ENCODE assay signal across 11 cellular contexts in the genomic region with DNA sequence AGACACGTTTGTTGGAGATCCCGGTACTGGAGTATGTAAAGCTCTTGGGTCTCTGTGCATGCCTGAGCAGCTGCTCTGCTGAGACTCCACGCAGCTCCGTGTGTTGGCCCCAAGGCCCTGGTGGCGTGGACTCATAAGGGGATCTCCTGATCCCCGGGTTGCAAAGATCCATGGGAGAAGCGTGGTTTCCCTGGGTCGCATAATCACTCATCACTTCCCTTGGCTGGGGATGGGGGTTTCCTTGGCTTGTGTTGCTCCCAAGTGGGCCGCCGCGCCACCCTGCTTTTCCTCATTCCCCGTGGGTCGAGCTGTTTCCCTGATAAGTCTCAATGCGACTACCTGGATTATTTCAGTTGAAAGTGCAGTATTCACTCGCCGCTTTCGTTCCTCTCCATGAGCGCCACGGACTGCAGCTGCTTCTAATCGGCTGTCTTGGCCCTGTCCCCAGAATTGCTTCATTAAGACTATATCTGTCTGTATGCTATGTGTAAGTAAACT.
A peak's percentile ranks its signal among the peaks of the same experiment; 100 is the strongest.
DNase-seq lines count a peak whose midpoint lies in the region; ATAC-seq, FAIRE-seq and TF ChIP-seq lines count a peak whose summit lies in the region.
"Had no signal": no experiment of that assay in that cellular context is flagged by ENCODE, and none has a peak within 500 bp of the region (broad histone marks: within the 10 kb centered on the region; RNA-seq: fewer than 3 reads in every experiment).

No MANE protein-coding gene starts in this region.

- H3K4me3 ChIP-seq in H1 (ENCODE audit: extremely low read depth in 1 of 4, insufficient read depth in 2 of 4, low read depth in 3 of 4, low read length in 4 of 4) (no peak overlapping the region), pancreas (no peak overlapping the region)

- no peak overlapping the region for H2BK120ac ChIP-seq in H1 (replicated peaks; ENCODE audit: low read depth, low read length)

- no peak overlapping the region for H2BK15ac ChIP-seq in H1 (ENCODE audit: low read length)

- WGBS in H1 (ENCODE audit: extremely low coverage in 1 of 2, insufficient coverage in 1 of 2, insufficient read length in 1 of 2, insufficient replicate concordance in 2 of 2, low coverage in 1 of 2, low lambda C conversion rate in 2 of 2, missing lambda C conversion rate in 1 of 2), 2 experiments = 88% methylated on average over 20 of the region's 20 CpGs; no CpG with 5 or more reads in 1 of the 2 experiments
- WGBS in pancreas, 2 donors = 75 to 78% methylated on average over 20 of the region's 20 CpGs

- TF ChIP-seq EP300 in H1 (IDR thresholded peaks at IDR 0.05; ENCODE audit: borderline replicate concordance in 1 of 2, low read depth in 2 of 2, low read length in 2 of 2) = no peak

- H3K14ac ChIP-seq in H1 (ENCODE audit: insufficient read length) = no peak overlapping the region

- H3K23ac ChIP-seq in H1 (ENCODE audit: insufficient read length) = no peak overlapping the region

- no peak for ATAC-seq in CD4-positive, alpha-beta T cell (ENCODE audit: poor library complexity)
- peak; percentile 41 to 60 (median 60) for ATAC-seq in pancreas
- ATAC-seq in GM19035 (IDR thresholded peaks at IDR 0.05; ENCODE audit: unreplicated experiment) = no peak
- ATAC-seq in HG02852 (IDR thresholded peaks at IDR 0.05; ENCODE audit: unreplicated experiment) = no peak

- POLR2A ChIA-PET in CD4-positive, alpha-beta T cell (lab: Charles Lee) = interaction anchor here (2.2 kb wide), 1 partner anchor 74 kb away, joined by 4 read pairs; no protein-coding TSS in a partner anchor
- POLR2A ChIA-PET in H1 (lab: Charles Lee; ENCODE audit: partially characterized antibody) = interaction anchor here (1.1 kb wide), 1 partner anchor 75 kb away, joined by 3 read pairs; no protein-coding TSS in a partner anchor

- H2BK20ac ChIP-seq in H1 (ENCODE audit: low read length) = no peak overlapping the region

- H3K4me1 ChIP-seq in H1 (replicated peaks in 1 of 4; ENCODE audit: control insufficient read depth in 3 of 4, insufficient read depth in 4 of 4, low read length in 3 of 4) (peaks cover 0 to 15% (median 5%) of the 10 kb centered on the region in 4 experiments; a peak in 6 of 7 replicates), pancreas (peaks cover 0 to 11% (median 9%) of the 10 kb centered on the region in 3 donors)

- H3K79me2 ChIP-seq in H1 (ENCODE audit: control insufficient read depth in 1 of 2, insufficient read depth in 2 of 2, low read length in 2 of 2) = peaks cover 0 to 99% of the 10 kb centered on the region in 2 experiments; a peak in 3 of 4 replicates

- CTCF ChIA-PET in CD4-positive, alpha-beta T cell (lab: Charles Lee) = no interaction called here
- CTCF ChIA-PET in H1 (lab: Charles Lee; ENCODE audit: partially characterized antibody) = interaction anchor here (1.0 to 1.4 kb wide), 5 partner anchors 9 to 78 kb away, joined by 3 to 5 read pairs (median 3); no protein-coding TSS in a partner anchor

- no peaks in the 10 kb centered on the region for H3K9me3 ChIP-seq in CD4-positive, alpha-beta T cell (ENCODE audit: control insufficient read depth, low read length)
- no peaks in the 10 kb centered on the region for H3K9me3 ChIP-seq in H1 (ENCODE audit: insufficient read depth in 2 of 2, low read depth in 1 of 2, low read length in 1 of 2)
- H3K9me3 ChIP-seq in pancreas = no peaks in the 10 kb centered on the region

- no peak overlapping the region for H2AFZ ChIP-seq in H1 (ENCODE audit: low read length)

- H3K27me3 Mint-ChIP-seq in CD4-positive, alpha-beta T cell = no peaks in the 10 kb centered on the region

- H3K4ac ChIP-seq in H1 (replicated peaks; ENCODE audit: insufficient read length, low read depth, low read length) = no peak overlapping the region

- peaks cover 65% of the 10 kb centered on the region for H3K36me3 Mint-ChIP-seq in CD4-positive, alpha-beta T cell (ENCODE audit: low read depth)

- no peak for TF ChIP-seq RAD21 in H1 (IDR thresholded peaks at IDR 0.05 in 1 of 2, conservative IDR thresholded peaks at IDR 0.05 in 1 of 2; ENCODE audit: low read depth in 2 of 2, low read length in 2 of 2)

- H3K56ac ChIP-seq in H1 (replicated peaks; ENCODE audit: insufficient read length, low read depth, low read length) = no peak overlapping the region

- H3K18ac ChIP-seq in H1 (ENCODE audit: extremely low read depth, low read length) = no peak overlapping the region

- FAIRE-seq in H1 (lab: Jason Lieb, UNC) (no peak), pancreas (lab: Jason Lieb, UNC) (no peak)

- H3K4me3 Mint-ChIP-seq in CD4-positive, alpha-beta T cell = peak overlapping the region; percentile 50
- H3K4me3 Mint-ChIP-seq: HFFc6 had no signal

- H2BK5ac ChIP-seq in H1 (ENCODE audit: low read depth, low read length) = peak overlapping the region; percentile 52; the same call in 1 of the 2 replicates

- H4K20me1 ChIP-seq in H1 (replicated peaks in 1 of 2; ENCODE audit: control insufficient read depth in 1 of 2, insufficient read depth in 2 of 2, low read length in 2 of 2) = peaks cover 0 to 2% of the 10 kb centered on the region in 2 experiments

- no peak overlapping the region for H2AK5ac ChIP-seq in H1 (ENCODE audit: low read depth, low read length)

- H3K27me3 ChIP-seq in CD4-positive, alpha-beta T cell (ENCODE audit: control insufficient read depth, insufficient read depth, low read length) = no peaks in the 10 kb centered on the region
- H3K27me3 ChIP-seq in H1 (replicated peaks in 1 of 4; ENCODE audit: control insufficient read depth in 3 of 4, extremely low read depth in 1 of 4, insufficient read depth in 3 of 4, low read length in 3 of 4) (no peaks in the 10 kb centered on the region), pancreas (no peaks in the 10 kb centered on the region)

- no peak overlapping the region for H3K27ac ChIP-seq in CD4-positive, alpha-beta T cell (ENCODE audit: low read depth, low read length)
- H3K27ac ChIP-seq in H1 (ENCODE audit: low read depth, low read length) (no peak overlapping the region), pancreas (no peak overlapping the region)

- no peak for TF ChIP-seq POLR2A in H1 (IDR thresholded peaks at IDR 0.05; ENCODE audit: control extremely low read depth in 1 of 2, low read depth in 2 of 2, low read length in 2 of 2)

- DNase-seq in CD4-positive, alpha-beta T cell = no peak
- peak; percentile 68 for DNase-seq in NCI-H1105 treated with DMSO at 0.1 percent for 48 hours (lab: John Stamatoyannopoulos, UW)
- no peak for DNase-seq in H1 (ENCODE audit: low read depth in 1 of 2, low spot score in 2 of 2)
- peak in 1 of 6 donors; percentile 41 for DNase-seq in pancreas
- no peak for DNase-seq in NK-92 (lab: John Stamatoyannopoulos, UW; ENCODE audit: unreplicated experiment)
- no peak for DNase-seq in UCSD-AML1 (lab: John Stamatoyannopoulos, UW; ENCODE audit: unreplicated experiment)
- DNase-seq: activated CD4-positive, CD25-positive, alpha-beta regulatory T cell; HFFc6; NCI-H1417 had no signal

- H4K5ac ChIP-seq in H1 (ENCODE audit: insufficient read length, low read depth, low read length) = no peak overlapping the region

- H3K4me1 Mint-ChIP-seq in CD4-positive, alpha-beta T cell (ENCODE audit: low read depth) = peaks cover 93% of the 10 kb centered on the region

- peaks cover 4% of the 10 kb centered on the region for H3K9me3 Mint-ChIP-seq in CD4-positive, alpha-beta T cell

- H3K27ac Mint-ChIP-seq in CD4-positive, alpha-beta T cell = peak overlapping the region; percentile 66
- H3K27ac Mint-ChIP-seq: HFFc6 had no signal

- no peak overlapping the region for H2BK12ac ChIP-seq in H1 (ENCODE audit: low read depth, low read length)

- no peak overlapping the region; the same call in 1 of the 2 replicates for H4K8ac ChIP-seq in H1 (ENCODE audit: extremely low read depth, insufficient read depth, low read length)

- H3K36me3 ChIP-seq in H1 (ENCODE audit: control insufficient read depth in 2 of 4, insufficient read depth in 4 of 4, low read length in 3 of 4) (no peaks in the 10 kb centered on the region), pancreas (no peaks in the 10 kb centered on the region)

- H3K9ac ChIP-seq in H1 (replicated peaks in 1 of 4; ENCODE audit: extremely low read depth in 1 of 4, low read depth in 3 of 4, low read length in 3 of 4) = no peak overlapping the region

- H3K79me1 ChIP-seq in H1 (ENCODE audit: low read depth, low read length) = peaks cover 2% of the 10 kb centered on the region

- H3K23me2 ChIP-seq in H1 (ENCODE audit: low read depth, low read length) = no peaks in the 10 kb centered on the region

- H3K4me2 ChIP-seq in H1 (ENCODE audit: insufficient read depth in 1 of 2, low read depth in 2 of 2, low read length in 2 of 2) = no peak overlapping the region

- TF ChIP-seq CTCF in CD4-positive, alpha-beta T cell (IDR thresholded peaks at IDR 0.05) = no peak
- TF ChIP-seq CTCF in H1 (IDR thresholded peaks at IDR 0.05; ENCODE audit: control extremely low read depth in 1 of 3, insufficient read depth in 1 of 3, low read depth in 1 of 3, low read length in 3 of 3) (no peak), pancreas (IDR thresholded peaks at IDR 0.05) (no peak)

- H4K91ac ChIP-seq in H1 (replicated peaks; ENCODE audit: insufficient read length, low read length) = no peak overlapping the region

- intact Hi-C loops in CD4-positive, alpha-beta T cell (cut with DNase I, micrococcal nuclease) = no loop called here
- intact Hi-C loops in pancreas (cut with DNase I) = no loop called here

TF ChIP-seq in H1, 55 proteins besides CTCF, POLR2A, EP300 and RAD21:
- TF ChIP-seq EGR1 (IDR thresholded peaks at IDR 0.05; ENCODE audit: borderline replicate concordance, low read depth, low read length) (no peak), ZNF274 (IDR thresholded peaks at IDR 0.05; ENCODE audit: borderline replicate concordance, extremely low read depth, low read length) (no peak), SP2 (IDR thresholded peaks at IDR 0.05; ENCODE audit: low read length) (no peak), GABPA (IDR thresholded peaks at IDR 0.05; ENCODE audit: borderline replicate concordance, insufficient read depth, low read length) (no peak)

Comparison
In these comparisons a context has a peak if more than half of its experiments do, and no peak if none do; other contexts are left out.
1. ATAC-seq: peak in pancreas (4 of 4); none in CD4-positive, alpha-beta T cell (single experiment), GM19035 (single experiment) and HG02852 (single experiment).